8 cellular contexts compared by ENCODE assay signal in genomic region chr15:92809064-92809879, GRCh38.
DNase-seq lines count a peak whose midpoint lies in the region; ATAC-seq and TF ChIP-seq lines count a peak whose summit lies in the region.

No MANE protein-coding gene starts in this region.

- peak; percentile 87 for TF ChIP-seq RAD21 in Ishikawa (IDR thresholded peaks at IDR 0.05; ENCODE audit: low read depth)

- H3K27ac ChIP-seq in muscle layer of colon (ENCODE audit: low read depth, low read length) = peak overlapping the region; percentile 90

- peak; percentile 81 for ATAC-seq in GM21619 (IDR thresholded peaks at IDR 0.05; ENCODE audit: unreplicated experiment)

- TF ChIP-seq POLR2A in erythroblast (IDR thresholded peaks at IDR 0.05; ENCODE audit: low read length) = peak; percentile 90

- TF ChIP-seq EP300 in Ishikawa (IDR thresholded peaks at IDR 0.05; ENCODE audit: borderline replicate concordance) = peak; percentile 52; the same call in 1 of the 2 replicates

- H3K9ac ChIP-seq in muscle layer of colon (ENCODE audit: low read length) = peak overlapping the region; percentile 74

- peak overlapping the region; percentile 40 to 90 for H3K4me3 ChIP-seq in muscle layer of colon (ENCODE audit: low read depth in 1 of 2, low read length in 2 of 2)

- H3K27me3 ChIP-seq in muscle layer of colon (ENCODE audit: control insufficient read depth in 1 of 2, insufficient read depth in 2 of 2, low read length in 2 of 2) = no peaks in the 10 kb centered on the region

- H3K9me3 ChIP-seq in muscle layer of colon (ENCODE audit: low read length) = no peaks in the 10 kb centered on the region

- peak; percentile 84 for DNase-seq in DMS79 (lab: John Stamatoyannopoulos, UW)
- DNase-seq in OCI-M1 (lab: John Stamatoyannopoulos, UW) = peak; percentile 98
- DNase-seq in activated T-cell treated with anti-CD3 and anti-CD28 coated beads, Interleukin-2, amount 50 U/mL, for 1 hour = peak; percentile 99
- peak; percentile 98 to 99 for DNase-seq in erythroblast (lab: John Stamatoyannopoulos, UW)
- DNase-seq in stimulated activated CD8-positive, alpha-beta memory T cell treated with anti-CD3 and anti-CD28 coated beads, Interleukin-7, amount 100 ng/mL, for 1 hour (ENCODE audit: low read depth in 2 of 2) = peak; percentile 95 to 98

- H3K4me1 ChIP-seq in muscle layer of colon (ENCODE audit: insufficient read depth, low read length) = peaks cover 27% of the 10 kb centered on the region

- H3K36me3 ChIP-seq in muscle layer of colon (ENCODE audit: insufficient read depth, low read length) = no peaks in the 10 kb centered on the region

TF ChIP-seq in Ishikawa, 13 proteins besides CTCF, POLR2A, EP300 and RAD21:
- peak; percentile 95 for TF ChIP-seq YY1 (IDR thresholded peaks at IDR 0.05; ENCODE audit: low read depth)
- no peak; the same call in 1 of the 2 replicates for TF ChIP-seq FOXM1 (IDR thresholded peaks at IDR 0.05; ENCODE audit: borderline replicate concordance, low read depth)
- TF ChIP-seq TAF1 (IDR thresholded peaks at IDR 0.05; ENCODE audit: low read depth) = peak; percentile 77
- TF ChIP-seq USF1 (IDR thresholded peaks at IDR 0.05) = peak; percentile 95
- TF ChIP-seq REST (IDR thresholded peaks at IDR 0.05; ENCODE audit: low read depth) = no peak
- peak; percentile 76 for TF ChIP-seq TEAD4 (IDR thresholded peaks at IDR 0.05)
- TF ChIP-seq TCF12 (IDR thresholded peaks at IDR 0.05; ENCODE audit: low read depth) = peak; percentile 73
- peak; percentile 98 for TF ChIP-seq MAX (IDR thresholded peaks at IDR 0.05)
- no peak for TF ChIP-seq CEBPB (IDR thresholded peaks at IDR 0.05)
- TF ChIP-seq CREB1 (IDR thresholded peaks at IDR 0.05; ENCODE audit: low read depth) = no peak
- TF ChIP-seq NFIC (IDR thresholded peaks at IDR 0.05) = peak; percentile 44; the same call in 1 of the 2 replicates
- peak; percentile 52 for TF ChIP-seq EGR1 (IDR thresholded peaks at IDR 0.05)
- TF ChIP-seq ZBTB7A (IDR thresholded peaks at IDR 0.05; ENCODE audit: low read depth) = 0 out of 2 replicates have a peak, but pooled peaks have one; percentile 22

Comparison
In these comparisons a context has a peak if more than half of its experiments do, and no peak if none do; other contexts are left out.
1. Peak in every context shown above with its lines: DNase-seq, ATAC-seq, H3K4me3 ChIP-seq and H3K27ac ChIP-seq.